Comparison of ENCODE assay signal across 12 cellular contexts in genomic region chr15:64009241-64009640, GRCh38. TPM values are rescaled to one million over a fixed set of nuclear protein-coding genes. Genes with fewer than 3 reads are reported as not detected.
A peak's percentile ranks its signal among the peaks of the same experiment; 100 is the strongest.
DNase-seq lines count a peak whose midpoint lies in the region; ATAC-seq and TF ChIP-seq lines count a peak whose summit lies in the region.
"Had no signal": no experiment of that assay in that cellular context is flagged by ENCODE, and none has a peak within 500 bp of the region (broad histone marks: within the 10 kb centered on the region; RNA-seq: fewer than 3 reads in every experiment).

No MANE protein-coding gene starts in this region.

- no peak overlapping the region for H3K9ac ChIP-seq in SK-N-SH

- H3K9me3 Mint-ChIP-seq in activated CD8-positive, alpha-beta T cell treated with anti-CD3 and anti-CD28 coated beads for 36 hours: no peaks in the 10 kb centered on the region
- H3K9me3 Mint-ChIP-seq in stimulated activated memory B cell treated with anti-CD40 and anti-IgM and Interleukin-4, amounts not matched to agents 10 μg/mL and 1 μg/mL and 100 μg/mL, for 72 hours: no peaks in the 10 kb centered on the region

- no peak for TF ChIP-seq CTCF in activated CD8-positive, alpha-beta T cell treated with anti-CD3 and anti-CD28 coated beads for 36 hours (IDR thresholded peaks at IDR 0.05)
- no peak for TF ChIP-seq CTCF in SK-N-SH (IDR thresholded peaks at IDR 0.05)
- no peak for TF ChIP-seq CTCF in GM20000 (IDR thresholded peaks at IDR 0.05; ENCODE audit: extremely low read depth, missing control alignments)

- no peak for TF ChIP-seq EP300 in SK-N-SH (IDR thresholded peaks at IDR 0.05; ENCODE audit: borderline replicate concordance in 1 of 2, low read depth in 1 of 2, low read length in 1 of 2)

- ATAC-seq in activated CD8-positive, alpha-beta T cell treated with anti-CD3 and anti-CD28 coated beads for 36 hours: no peak
- ATAC-seq in left cardiac atrium: peak; percentile 54 to 70
- ATAC-seq in stimulated activated memory B cell treated with anti-CD40 and anti-IgM and Interleukin-4, amounts not matched to agents 10 μg/mL and 1 μg/mL and 100 μg/mL, for 72 hours: no peak

- H3K36me3 Mint-ChIP-seq in activated CD8-positive, alpha-beta T cell treated with anti-CD3 and anti-CD28 coated beads for 36 hours (ENCODE audit: low read depth): no peaks in the 10 kb centered on the region
- no peaks in the 10 kb centered on the region for H3K36me3 Mint-ChIP-seq in stimulated activated memory B cell treated with anti-CD40 and anti-IgM and Interleukin-4, amounts not matched to agents 10 μg/mL and 1 μg/mL and 100 μg/mL, for 72 hours

- H3K27ac ChIP-seq in SK-N-SH (ENCODE audit: low read depth in 2 of 2, low read length in 1 of 2): no peak overlapping the region
- H3K27ac ChIP-seq: VCaP had no signal

- H4K20me1 ChIP-seq in SK-N-SH (ENCODE audit: insufficient read depth): no peaks in the 10 kb centered on the region

- H3K27me3 ChIP-seq in SK-N-SH (ENCODE audit: insufficient read depth): no peaks in the 10 kb centered on the region

- no peaks in the 10 kb centered on the region for H3K9me3 ChIP-seq in SK-N-SH

- peaks cover 9 to 12% of the 10 kb centered on the region in 2 experiments for H3K4me1 ChIP-seq in SK-N-SH (ENCODE audit: control insufficient read depth in 1 of 2, insufficient read depth in 2 of 2, low read depth in 1 of 2, low read length in 1 of 2)

- DNase-seq in activated CD4-positive, alpha-beta T cell treated with anti-CD3 and anti-CD28 coated beads for 48 hours: peak; percentile 13
- DNase-seq in activated CD4-positive, alpha-beta T cell treated with anti-CD3 and anti-CD28 coated beads for 1 hour: no peak
- peak; percentile 15 for DNase-seq in activated CD8-positive, alpha-beta T cell treated with anti-CD3 and anti-CD28 coated beads for 36 hours
- DNase-seq in left cardiac atrium (peak; percentile 52), SK-N-SH (no peak), GM20000 (ENCODE audit: low spot score) (no peak), dermis blood vessel endothelial cell (no peak)
- DNase-seq: 8988T, amygdala, NCI-H1436 had no signal

- H3K79me2 ChIP-seq in SK-N-SH (ENCODE audit: insufficient read depth): no peaks in the 10 kb centered on the region

- CTCF ChIA-PET in activated CD8-positive, alpha-beta T cell treated with anti-CD3 and anti-CD28 coated beads for 36 hours (lab: Charles Lee): interaction anchor here (0.7 to 3.8 kb wide), 5 partner anchors 23 to 257 kb away, joined by 3 to 26 read pairs (median 13); partner anchors contain the start of gene DAPK2
- CTCF ChIA-PET in SK-N-SH (lab: Yijun Ruan, JAX): interaction anchor here (1.6 kb wide), 1 partner anchor 37 kb away, joined by 3 read pairs; the partner anchor contains the start of gene DAPK2

- POLR2A ChIA-PET in activated CD8-positive, alpha-beta T cell treated with anti-CD3 and anti-CD28 coated beads for 36 hours (lab: Charles Lee): interaction anchor here (0.8 to 2.8 kb wide), 5 partner anchors 13 to 171 kb away, joined by 3 to 10 read pairs (median 4); no protein-coding TSS in a partner anchor
- POLR2A ChIA-PET in SK-N-SH (lab: Yijun Ruan, JAX): no interaction called here

- TF ChIP-seq RAD21 in SK-N-SH (IDR thresholded peaks at IDR 0.05; ENCODE audit: low read length): no peak

- H3K4me2 ChIP-seq in SK-N-SH: no peak overlapping the region

- H3K4me1 Mint-ChIP-seq in activated CD8-positive, alpha-beta T cell treated with anti-CD3 and anti-CD28 coated beads for 36 hours (ENCODE audit: low read depth): peaks cover 37% of the 10 kb centered on the region
- peaks cover 66% of the 10 kb centered on the region for H3K4me1 Mint-ChIP-seq in stimulated activated memory B cell treated with anti-CD40 and anti-IgM and Interleukin-4, amounts not matched to agents 10 μg/mL and 1 μg/mL and 100 μg/mL, for 72 hours

- intact Hi-C loops in activated CD8-positive, alpha-beta T cell treated with anti-CD3 and anti-CD28 coated beads for 36 hours (cut with micrococcal nuclease): loop anchor here (5.0 kb wide), 1 partner anchor 117 kb away; no protein-coding TSS in a partner anchor
- intact Hi-C loops in left cardiac atrium (cut with DNase I): no loop called here

- H3K4me3 Mint-ChIP-seq in activated CD8-positive, alpha-beta T cell treated with anti-CD3 and anti-CD28 coated beads for 36 hours: no peak overlapping the region
- peak overlapping the region; percentile 11 for H3K4me3 Mint-ChIP-seq in stimulated activated memory B cell treated with anti-CD40 and anti-IgM and Interleukin-4, amounts not matched to agents 10 μg/mL and 1 μg/mL and 100 μg/mL, for 72 hours

- H2AFZ ChIP-seq in SK-N-SH (ENCODE audit: low read depth): no peak overlapping the region

- WGBS in SK-N-SH (ENCODE audit: low lambda C conversion rate): 43% methylated on average over 2 of the region's 2 CpGs

- H3K4me3 ChIP-seq in SK-N-SH (ENCODE audit: low read depth in 2 of 2, low read length in 1 of 2): no peak overlapping the region

- peak overlapping the region; percentile 88 for H3K27ac Mint-ChIP-seq in activated CD8-positive, alpha-beta T cell treated with anti-CD3 and anti-CD28 coated beads for 36 hours
- peak overlapping the region; percentile 87 for H3K27ac Mint-ChIP-seq in stimulated activated memory B cell treated with anti-CD40 and anti-IgM and Interleukin-4, amounts not matched to agents 10 μg/mL and 1 μg/mL and 100 μg/mL, for 72 hours

- no peaks in the 10 kb centered on the region for H3F3A ChIP-seq in SK-N-SH (replicated peaks; ENCODE audit: insufficient read depth)

- no peaks in the 10 kb centered on the region for H3K9me2 ChIP-seq in SK-N-SH

- no peaks in the 10 kb centered on the region for H3K36me3 ChIP-seq in SK-N-SH (replicated peaks in 1 of 2; ENCODE audit: control insufficient read depth in 1 of 2, insufficient read depth in 2 of 2, low read length in 1 of 2)

- H3K27me3 Mint-ChIP-seq in activated CD8-positive, alpha-beta T cell treated with anti-CD3 and anti-CD28 coated beads for 36 hours: no peaks in the 10 kb centered on the region
- no peaks in the 10 kb centered on the region for H3K27me3 Mint-ChIP-seq in stimulated activated memory B cell treated with anti-CD40 and anti-IgM and Interleukin-4, amounts not matched to agents 10 μg/mL and 1 μg/mL and 100 μg/mL, for 72 hours

TF ChIP-seq in SK-N-SH, 30 proteins besides CTCF, POLR2A, EP300 and RAD21:
- no peak for TF ChIP-seq IRF3 (IDR thresholded peaks at IDR 0.05; ENCODE audit: low read depth, low read length)
- TF ChIP-seq CHD2 (IDR thresholded peaks at IDR 0.05; ENCODE audit: low read length, partially characterized antibody): no peak
- TF ChIP-seq JUND (IDR thresholded peaks at IDR 0.05): no peak
- no peak for TF ChIP-seq FOSL2 (IDR thresholded peaks at IDR 0.05; ENCODE audit: borderline replicate concordance, low read depth)
- TF ChIP-seq POLR2AphosphoS5 (IDR thresholded peaks at IDR 0.05; ENCODE audit: low read depth, low read length): no peak
- no peak for TF ChIP-seq GATA2 (CRISPR knock-in tag; IDR thresholded peaks at IDR 0.05)
- TF ChIP-seq TEAD4 (IDR thresholded peaks at IDR 0.05; ENCODE audit: borderline replicate concordance, insufficient read depth): no peak
- no peak for TF ChIP-seq FOXJ3 (CRISPR knock-in tag; IDR thresholded peaks at IDR 0.05)
- TF ChIP-seq MEF2A (IDR thresholded peaks at IDR 0.05; ENCODE audit: borderline replicate concordance, low read depth): no peak
- TF ChIP-seq SIN3A (IDR thresholded peaks at IDR 0.05; ENCODE audit: borderline replicate concordance, low read depth, low read length): no peak
- TF ChIP-seq, protein P1, sequence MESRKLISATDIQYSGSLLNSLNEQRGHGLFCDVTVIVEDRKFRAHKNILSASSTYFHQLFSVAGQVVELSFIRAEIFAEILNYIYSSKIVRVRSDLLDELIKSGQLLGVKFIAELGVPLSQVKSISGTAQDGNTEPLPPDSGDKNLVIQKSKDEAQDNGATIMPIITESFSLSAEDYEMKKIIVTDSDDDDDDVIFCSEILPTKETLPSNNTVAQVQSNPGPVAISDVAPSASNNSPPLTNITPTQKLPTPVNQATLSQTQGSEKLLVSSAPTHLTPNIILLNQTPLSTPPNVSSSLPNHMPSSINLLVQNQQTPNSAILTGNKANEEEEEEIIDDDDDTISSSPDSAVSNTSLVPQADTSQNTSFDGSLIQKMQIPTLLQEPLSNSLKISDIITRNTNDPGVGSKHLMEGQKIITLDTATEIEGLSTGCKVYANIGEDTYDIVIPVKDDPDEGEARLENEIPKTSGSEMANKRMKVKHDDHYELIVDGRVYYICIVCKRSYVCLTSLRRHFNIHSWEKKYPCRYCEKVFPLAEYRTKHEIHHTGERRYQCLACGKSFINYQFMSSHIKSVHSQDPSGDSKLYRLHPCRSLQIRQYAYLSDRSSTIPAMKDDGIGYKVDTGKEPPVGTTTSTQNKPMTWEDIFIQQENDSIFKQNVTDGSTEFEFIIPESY (IDR thresholded peaks at IDR 0.05; ENCODE audit: borderline replicate concordance, low read depth): no peak
- no peak for TF ChIP-seq RXRA (IDR thresholded peaks at IDR 0.05; ENCODE audit: borderline replicate concordance, low read depth)
- TF ChIP-seq TCF12 (IDR thresholded peaks at IDR 0.05): no peak
- TF ChIP-seq RCOR1 (IDR thresholded peaks at IDR 0.05; ENCODE audit: low read length): no peak
- TF ChIP-seq GABPA (IDR thresholded peaks at IDR 0.05; ENCODE audit: low read depth): no peak
- no peak for TF ChIP-seq NFIC (IDR thresholded peaks at IDR 0.05; ENCODE audit: borderline replicate concordance)
- no peak for TF ChIP-seq EZH2phosphoT487 (IDR thresholded peaks at IDR 0.05; ENCODE audit: borderline replicate concordance, low read depth)
- no peak for TF ChIP-seq MXI1 (IDR thresholded peaks at IDR 0.05; ENCODE audit: low read depth, low read length)
- TF ChIP-seq ELF1 (IDR thresholded peaks at IDR 0.05): no peak

RNA-seq across cellular contexts. Expression of gene DAPK2, which starts 37.0 kb away (rescaled TPM):
- 1 to 10 TPM; 1.2 to 1.5 TPM for total RNA-seq in activated CD8-positive, alpha-beta T cell treated with anti-CD3 and anti-CD28 coated beads for 36 hours
- total RNA-seq in left cardiac atrium: 10 to 100 TPM; 72.5 to 94.9 TPM
- 1.2 and 1.4 TPM in 2 replicates for polyA plus RNA-seq in SK-N-SH (2012; rRNA removed)
- polyA plus RNA-seq in SK-N-SH (2012; cell fraction: cytosol; rRNA removed): 0.63 and 0.94 TPM in 2 replicates
- polyA plus RNA-seq in SK-N-SH (2012; cell fraction: nucleus; rRNA removed): 3.1 and 3.7 TPM in 2 replicates
- total RNA-seq in dermis blood vessel endothelial cell: 6.5 and 21.1 TPM in 2 replicates

Comparison
In these comparisons a context has a peak if more than half of its experiments do, and no peak if none do; other contexts are left out.
1. DNase-seq: peak in activated CD4-positive, alpha-beta T cell treated with anti-CD3 and anti-CD28 coated beads for 48 hours (single experiment), activated CD8-positive, alpha-beta T cell treated with anti-CD3 and anti-CD28 coated beads for 36 hours (single experiment) and left cardiac atrium (single experiment); none in activated CD4-positive, alpha-beta T cell treated with anti-CD3 and anti-CD28 coated beads for 1 hour (single experiment), SK-N-SH (single experiment), GM20000 (single experiment) and dermis blood vessel endothelial cell (single experiment).
2. ATAC-seq: peak in left cardiac atrium (2 of 2); none in activated CD8-positive, alpha-beta T cell treated with anti-CD3 and anti-CD28 coated beads for 36 hours (single experiment) and stimulated activated memory B cell treated with anti-CD40 and anti-IgM and Interleukin-4, amounts not matched to agents 10 μg/mL and 1 μg/mL and 100 μg/mL, for 72 hours (single experiment).